Comparison of ENCODE assay signal across 25 cellular contexts in genomic region chr11:86335131-86335768, GRCh38. TPM values are rescaled to one million over a fixed set of nuclear protein-coding genes. Genes with fewer than 3 reads are reported as not detected.
DNase-seq lines count a peak whose midpoint lies in the region; ATAC-seq lines count a peak whose summit lies in the region.
"Had no signal": no experiment of that assay in that cellular context is flagged by ENCODE, and none has a peak within 500 bp of the region (broad histone marks: within the 10 kb centered on the region; RNA-seq: fewer than 3 reads in every experiment).

No MANE protein-coding gene starts in this region.

- no peak overlapping the region for H3K4me3 Mint-ChIP-seq in activated naive CD4-positive, alpha-beta T cell treated with anti-CD3 and anti-CD28 coated beads, Interleukin-2, amount 10 ng/mL, durations not matched to agents 7 days and 5 days
- H3K4me3 Mint-ChIP-seq: nephron progenitor cell, T-helper 17 cell had no signal

- H3K4me3 ChIP-seq in HAP-1: no peak overlapping the region
- H3K4me3 ChIP-seq: ascending aorta, gastrocnemius medialis, right lobe of liver, SK-N-MC, upper lobe of left lung had no signal

- peaks cover 7% of the 10 kb centered on the region for H3K4me1 Mint-ChIP-seq in activated naive CD4-positive, alpha-beta T cell treated with anti-CD3 and anti-CD28 coated beads, Interleukin-2, amount 10 ng/mL, durations not matched to agents 7 days and 5 days
- H3K4me1 Mint-ChIP-seq: nephron progenitor cell had no signal

- peaks cover 8% of the 10 kb centered on the region for H3K36me3 ChIP-seq in HAP-1 (replicated peaks)

- H3K4me1 ChIP-seq in HAP-1: peaks cover 3% of the 10 kb centered on the region; the same call in 1 of the 2 replicates
- H3K4me1 ChIP-seq: ascending aorta, gastrocnemius medialis, right lobe of liver, upper lobe of left lung had no signal

- CTCF ChIA-PET in activated naive CD4-positive, alpha-beta T cell treated with anti-CD3 and anti-CD28 coated beads, Interleukin-2, amount 10 ng/mL, durations not matched to agents 7 days and 5 days (lab: Charles Lee): no interaction called here

- H3K27me3 ChIP-seq in HAP-1 (ENCODE audit: low read depth): no peaks in the 10 kb centered on the region
- H3K27me3 ChIP-seq: ascending aorta, gastrocnemius medialis, right lobe of liver, upper lobe of left lung had no signal

- H3K27ac Mint-ChIP-seq in activated naive CD4-positive, alpha-beta T cell treated with anti-CD3 and anti-CD28 coated beads, Interleukin-2, amount 10 ng/mL, durations not matched to agents 7 days and 5 days: peak overlapping the region; percentile 4
- H3K27ac Mint-ChIP-seq: nephron progenitor cell had no signal

- H3K9me3 ChIP-seq in HAP-1: 0 out of 2 replicates have a peak, but pooled peaks cover 2% of the 10 kb centered on the region
- H3K9me3 ChIP-seq: ascending aorta, gastrocnemius medialis, right lobe of liver, upper lobe of left lung had no signal

- H3K9me3 Mint-ChIP-seq in activated naive CD4-positive, alpha-beta T cell treated with anti-CD3 and anti-CD28 coated beads, Interleukin-2, amount 10 ng/mL, durations not matched to agents 7 days and 5 days: peaks cover 5% of the 10 kb centered on the region

- peak overlapping the region; percentile 24 for H3K27ac ChIP-seq in epithelial cell of prostate
- H3K27ac ChIP-seq: ascending aorta, gastrocnemius medialis, right lobe of liver, SK-N-MC, upper lobe of left lung had no signal

- in situ Hi-C loops in HAP-1 (cut with MboI; ENCODE audit: low sequenced_read_pairs): no loop called here

- H3K36me3 Mint-ChIP-seq in activated naive CD4-positive, alpha-beta T cell treated with anti-CD3 and anti-CD28 coated beads, Interleukin-2, amount 10 ng/mL, durations not matched to agents 7 days and 5 days: peaks cover 62% of the 10 kb centered on the region

- ATAC-seq in GM21526 (IDR thresholded peaks at IDR 0.05; ENCODE audit: low FRiP score, unreplicated experiment): no peak
- ATAC-seq: gastrocnemius medialis, HCT116, left ventricle myocardium superior, right lobe of liver, T-helper 17 cell had no signal

- H3K27me3 Mint-ChIP-seq in activated naive CD4-positive, alpha-beta T cell treated with anti-CD3 and anti-CD28 coated beads, Interleukin-2, amount 10 ng/mL, durations not matched to agents 7 days and 5 days: no peaks in the 10 kb centered on the region
- H3K27me3 Mint-ChIP-seq: T-helper 17 cell had no signal

- no peak for DNase-seq in activated naive CD4-positive, alpha-beta T cell treated with anti-CD3 and anti-CD28 coated beads, Interleukin-2, amount 10 ng/mL, durations not matched to agents 7 days and 5 days
- DNase-seq in activated naive CD4-positive, alpha-beta T cell treated with Interleukin-2 at 50 U/mL for 16 hours: no peak
- DNase-seq in NCI-H69 (lab: John Stamatoyannopoulos, UW): peak; percentile 21
- DNase-seq in epithelial cell of prostate (ENCODE audit: low read depth, low spot score): peak; percentile 1
- no peak for DNase-seq in H4 (ENCODE audit: low spot score)
- DNase-seq in HAP-1 (ENCODE audit: low spot score in 2 of 2): no peak
- DNase-seq: activated CD4-positive, alpha-beta T cell treated with anti-CD3 and anti-CD28 coated beads, Interleukin-2, amount 50 U/mL, for 48 hours; activated gamma-delta T cell treated with Interleukin-2 at 50 U/mL for 16 hours; activated T-cell treated with anti-CD3 and anti-CD28 coated beads for 4 hours; cerebellar nuclear complex; erythroblast; gastrocnemius medialis; hippocampal formation; left ventricle myocardium superior; NCI-H1417; NCI-H524; nephron progenitor cell; posterior cingulate gyrus; right lobe of liver; T-helper 17 cell; upper lobe of left lung had no signal

RNA-seq across cellular contexts. Expression of gene HIKESHI, which starts 33.2 kb away (rescaled TPM):
- 105 and 111 TPM in 2 replicates for total RNA-seq in H4 (2014; rRNA removed; shearing (Covaris generic))

RNA-seq across cellular contexts. Expression of gene CCDC81, which starts 39.4 kb away (rescaled TPM):
- total RNA-seq in H4 (2014; rRNA removed; shearing (Covaris generic)): 0.08 TPM in 1 of 2 replicates, not detected in the other

Comparison
In these comparisons a context has a peak if more than half of its experiments do, and no peak if none do; other contexts are left out.
1. DNase-seq: peak in NCI-H69 (single experiment) and epithelial cell of prostate (single experiment); none in activated naive CD4-positive, alpha-beta T cell treated with anti-CD3 and anti-CD28 coated beads, Interleukin-2, amount 10 ng/mL, durations not matched to agents 7 days and 5 days (single experiment), activated naive CD4-positive, alpha-beta T cell treated with Interleukin-2 at 50 U/mL for 16 hours (single experiment), H4 (single experiment) and HAP-1 (0 of 2).